In the genomic region with DNA sequence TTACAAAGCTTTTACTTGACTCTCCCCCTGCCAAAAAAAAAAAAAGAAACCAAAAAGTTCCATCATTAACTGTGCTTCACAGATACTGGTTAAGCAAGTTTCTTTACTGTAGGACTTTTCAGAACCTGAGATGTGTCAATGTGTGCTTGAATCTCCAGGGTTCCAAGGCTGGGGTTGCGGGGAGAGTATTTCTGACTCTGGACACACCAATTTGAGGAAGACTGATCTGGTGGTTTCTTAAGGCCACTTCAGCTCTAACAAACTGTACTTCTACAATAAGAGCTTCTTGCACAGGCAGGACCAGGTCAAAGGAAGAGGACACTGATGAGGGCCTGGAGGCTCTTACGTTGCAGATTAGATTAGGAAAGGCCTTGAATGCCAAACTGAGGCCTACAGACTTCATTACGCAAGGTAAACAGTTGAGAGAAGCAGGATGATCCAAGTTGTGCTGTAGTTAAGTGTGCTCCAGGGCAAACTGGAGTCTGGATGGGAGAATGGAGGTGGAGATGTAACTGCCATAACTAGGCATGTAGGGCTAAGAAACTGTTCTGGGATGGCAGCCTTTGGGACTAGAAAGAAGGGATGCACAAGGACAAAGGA, we compare ENCODE assay signal across 16 cellular contexts. TPM values are rescaled to one million over a fixed set of nuclear protein-coding genes. Genes with fewer than 3 reads are reported as not detected.
DNase-seq lines count a peak whose midpoint lies in the region; ATAC-seq, FAIRE-seq and TF ChIP-seq lines count a peak whose summit lies in the region.
"Had no signal": no experiment of that assay in that cellular context is flagged by ENCODE, and none has a peak within 500 bp of the region (broad histone marks: within the 10 kb centered on the region; RNA-seq: fewer than 3 reads in every experiment).

No MANE protein-coding gene starts in this region.

- DNase-seq in CD4-positive, CD25-positive, alpha-beta regulatory T cell = no peak
- no peak for DNase-seq in GM23338 (ENCODE audit: low spot score)
- DNase-seq in K562 (ENCODE audit: extremely low read depth in 1 of 4, low spot score in 3 of 4) = no peak
- DNase-seq in nephron progenitor cell = no peak
- no peak for DNase-seq in GOT3 (lab: John Stamatoyannopoulos, UW)
- no peak for DNase-seq in caudate nucleus (lab: John Stamatoyannopoulos, UW)
- DNase-seq in GM23248 = no peak
- DNase-seq: NCI-H1436 treated with DMSO at 0.1 percent for 48 hours, NCI-H2029 treated with DMSO at 0.1 percent for 48 hours, NCI-H510A, NCI-H774, SJCRH30 had no signal

- no peak for TF ChIP-seq POLR2A in K562 (conservative IDR thresholded peaks at IDR 0.05)

- no TSS peak for BruUV-seq in K562 (replicated peaks; lab: Mats Ljungman, UMichigan)

- no peak overlapping the region for H3K4me3 ChIP-seq in CD4-positive, CD25-positive, alpha-beta regulatory T cell (ENCODE audit: low read depth, low read length)
- no peak overlapping the region for H3K4me3 ChIP-seq in GM23338
- no peak overlapping the region for H3K4me3 ChIP-seq in K562
- H3K4me3 ChIP-seq in GM23248 = no peak overlapping the region
- H3K4me3 ChIP-seq: SJCRH30 had no signal

- H3K9me1 ChIP-seq in K562 (ENCODE audit: control insufficient read depth, insufficient read depth, low read length) = no peaks in the 10 kb centered on the region

- peaks cover 33% of the 10 kb centered on the region for H3K36me3 ChIP-seq in CD4-positive, CD25-positive, alpha-beta regulatory T cell (ENCODE audit: control insufficient read depth, insufficient read depth, low read length)
- H3K36me3 ChIP-seq in GM23338 (ENCODE audit: insufficient read depth) = peaks cover 22% of the 10 kb centered on the region
- peaks cover 7% of the 10 kb centered on the region; the same call in 1 of the 3 replicates for H3K36me3 ChIP-seq in K562 (ENCODE audit: control insufficient read depth, insufficient read depth, low read length)
- peaks cover 4% of the 10 kb centered on the region for H3K36me3 ChIP-seq in GM23248 (ENCODE audit: low read depth)
- H3K36me3 ChIP-seq: SJCRH30 had no signal

- no peak overlapping the region for H3K27ac ChIP-seq in CD4-positive, CD25-positive, alpha-beta regulatory T cell (ENCODE audit: insufficient read depth, low read length, poor library complexity, severe bottlenecking)
- peak overlapping the region; percentile 42; the same call in 1 of the 2 replicates for H3K27ac ChIP-seq in GM23338 (ENCODE audit: low read depth)
- H3K27ac ChIP-seq in K562 (ENCODE audit: extremely low read depth, low read depth, low read length) = no peak overlapping the region
- no peak overlapping the region for H3K27ac ChIP-seq in caudate nucleus (ENCODE audit: low read depth, low read length)
- no peak overlapping the region for H3K27ac ChIP-seq in GM23248
- H3K27ac ChIP-seq: C4-2B, KMS-11, RWPE1, SJCRH30 had no signal

- H3K4me3 Mint-ChIP-seq in CD4-positive, CD25-positive, alpha-beta regulatory T cell = no peak overlapping the region
- no peak overlapping the region for H3K4me3 Mint-ChIP-seq in GM23338
- H3K4me3 Mint-ChIP-seq in nephron progenitor cell = no peak overlapping the region

- no peaks in the 10 kb centered on the region for H3K4me1 ChIP-seq in CD4-positive, CD25-positive, alpha-beta regulatory T cell (ENCODE audit: control insufficient read depth, insufficient read depth, low read length, poor library complexity, severe bottlenecking)
- H3K4me1 ChIP-seq in GM23338 (ENCODE audit: insufficient read depth) = no peaks in the 10 kb centered on the region
- no peaks in the 10 kb centered on the region; a peak in 1 of 5 replicates for H3K4me1 ChIP-seq in K562 (replicated peaks in 1 of 2; ENCODE audit: control insufficient read depth in 2 of 2, insufficient read depth in 2 of 2, low read length in 2 of 2)
- no peaks in the 10 kb centered on the region for H3K4me1 ChIP-seq in GM23248 (ENCODE audit: insufficient read depth)
- H3K4me1 ChIP-seq: SJCRH30 had no signal

- H3K36me3 Mint-ChIP-seq in CD4-positive, CD25-positive, alpha-beta regulatory T cell = peaks cover 14% of the 10 kb centered on the region
- peaks cover 55% of the 10 kb centered on the region for H3K36me3 Mint-ChIP-seq in GM23338 (ENCODE audit: low read depth)
- peaks cover 32% of the 10 kb centered on the region for H3K36me3 Mint-ChIP-seq in nephron progenitor cell (ENCODE audit: low read depth)

- no peaks in the 10 kb centered on the region for H3K27me3 ChIP-seq in CD4-positive, CD25-positive, alpha-beta regulatory T cell (ENCODE audit: control insufficient read depth, insufficient read depth, low read length)
- H3K27me3 ChIP-seq in GM23338 (ENCODE audit: insufficient read depth) = no peaks in the 10 kb centered on the region
- H3K27me3 ChIP-seq in K562 (ENCODE audit: control insufficient read depth in 2 of 2, insufficient read depth in 2 of 2, low read length in 2 of 2) = no peaks in the 10 kb centered on the region
- no peaks in the 10 kb centered on the region for H3K27me3 ChIP-seq in GM23248 (replicated peaks; ENCODE audit: insufficient read depth)
- H3K27me3 ChIP-seq: SJCRH30 had no signal

- H4K20me1 ChIP-seq in GM23338 (replicated peaks; ENCODE audit: insufficient read depth) (peaks cover 45% of the 10 kb centered on the region), K562 (replicated peaks; ENCODE audit: control insufficient read depth, insufficient read depth, low read length) (no peaks in the 10 kb centered on the region), GM23248 (ENCODE audit: insufficient read depth) (no peaks in the 10 kb centered on the region)

- peak overlapping the region in 2 of 3 donors; percentile 59 to 74 for H3K27ac Mint-ChIP-seq in CD4-positive, CD25-positive, alpha-beta regulatory T cell
- H3K27ac Mint-ChIP-seq in GM23338 = peak overlapping the region; percentile 6
- peak overlapping the region; percentile 83 for H3K27ac Mint-ChIP-seq in nephron progenitor cell

- H3K4me2 ChIP-seq in GM23338 (no peak overlapping the region), K562 (ENCODE audit: insufficient read depth, low read length) (no peak overlapping the region), GM23248 (ENCODE audit: unreplicated experiment) (no peak overlapping the region)
- H3K4me2 ChIP-seq: KMS-11 had no signal

- TF ChIP-seq EP300 in K562 (IDR thresholded peaks at IDR 0.05; ENCODE audit: low read length) = no peak

- no peaks in the 10 kb centered on the region for H3K9me3 ChIP-seq in CD4-positive, CD25-positive, alpha-beta regulatory T cell (ENCODE audit: control insufficient read depth in 2 of 2, low read length in 2 of 2)
- H3K9me3 ChIP-seq in K562 (replicated peaks; ENCODE audit: control insufficient read depth, insufficient read depth, low read depth, low read length) (no peaks in the 10 kb centered on the region), GM23248 (ENCODE audit: low read depth) (no peaks in the 10 kb centered on the region)
- H3K9me3 ChIP-seq: SJCRH30 had no signal

- TF ChIP-seq CTCF in GM23338 (conservative IDR thresholded peaks at IDR 0.05; ENCODE audit: low read depth in 2 of 2) = no peak
- no peak for TF ChIP-seq CTCF in K562 (IDR thresholded peaks at IDR 0.05 in 2 of 3, conservative IDR thresholded peaks at IDR 0.05 in 1 of 3; ENCODE audit: insufficient read depth in 2 of 3, low read depth in 1 of 3, low read length in 3 of 3)
- TF ChIP-seq CTCF in nephron progenitor cell (IDR thresholded peaks at IDR 0.05) = no peak

- H3K9ac ChIP-seq in K562 (ENCODE audit: insufficient read depth in 1 of 2, low read depth in 2 of 2, low read length in 2 of 2) (peak overlapping the region in 1 of 2 experiments; percentile 28; a peak in 1 of 4 replicates), GM23248 (no peak overlapping the region)
- H3K9ac ChIP-seq: KMS-11 had no signal

- CTCF ChIA-PET in K562 (lab: Yijun Ruan, JAX; ENCODE audit: low intra/inter-chr PET ratio) = no interaction called here

- peaks cover 0 to 5% (median 4%) of the 10 kb centered on the region in 4 donors for H3K4me1 Mint-ChIP-seq in CD4-positive, CD25-positive, alpha-beta regulatory T cell
- H3K4me1 Mint-ChIP-seq in GM23338 = no peaks in the 10 kb centered on the region
- H3K4me1 Mint-ChIP-seq in nephron progenitor cell = no peaks in the 10 kb centered on the region

- in situ Hi-C loops in K562 (cut with MboI) (no loop called here), GM23248 (cut with MboI) (no loop called here)

- POLR2A ChIA-PET in K562 (lab: Yijun Ruan, JAX) = no interaction called here

- no peak for ATAC-seq in CD4-positive, CD25-positive, alpha-beta regulatory T cell (ENCODE audit: low read depth in 2 of 2)
- no peak for ATAC-seq in GM23338
- ATAC-seq in K562 = no peak

- WGBS in K562 (ENCODE audit: insufficient coverage, low coverage, missing lambda C conversion rate) = 55% methylated on average over 3 of the region's 3 CpGs
- WGBS in GM23248 (ENCODE audit: low coverage in 1 of 2, low lambda C conversion rate in 2 of 2, missing lambda C conversion rate in 2 of 2), 2 experiments = 91 to 92% methylated on average over 3 of the region's 3 CpGs

- TF ChIP-seq RAD21 in K562 (CRISPR knock-in tag; conservative IDR thresholded peaks at IDR 0.05 in 1 of 2, IDR thresholded peaks at IDR 0.05 in 1 of 2) = no peak

- FAIRE-seq in K562 (lab: Jason Lieb, UNC) = peak; percentile 46

- no peaks in the 10 kb centered on the region for H3K9me2 ChIP-seq in GM23338 (ENCODE audit: insufficient read depth)
- no peaks in the 10 kb centered on the region for H3K9me2 ChIP-seq in GM23248 (ENCODE audit: insufficient read depth)

- H3F3A ChIP-seq in GM23338 (replicated peaks; ENCODE audit: low read depth) (peaks cover 20% of the 10 kb centered on the region), GM23248 (ENCODE audit: insufficient read depth) (no peaks in the 10 kb centered on the region)

- H3K27me3 Mint-ChIP-seq in CD4-positive, CD25-positive, alpha-beta regulatory T cell = no peaks in the 10 kb centered on the region
- no peaks in the 10 kb centered on the region for H3K27me3 Mint-ChIP-seq in GM23338 (ENCODE audit: insufficient read depth, low read depth, poor library complexity)
- H3K27me3 Mint-ChIP-seq in nephron progenitor cell (ENCODE audit: low read depth, poor library complexity) = peaks cover 3% of the 10 kb centered on the region

- H2AFZ ChIP-seq in GM23338 (no peak overlapping the region), K562 (ENCODE audit: low read depth, low read length) (no peak overlapping the region), GM23248 (no peak overlapping the region)

- intact Hi-C loops in K562 (cut with micrococcal nuclease) = no loop called here

- H3K79me2 ChIP-seq in GM23338 (replicated peaks; ENCODE audit: insufficient read depth) (peaks cover 81% of the 10 kb centered on the region), K562 (ENCODE audit: control insufficient read depth, insufficient read depth, low read length) (no peaks in the 10 kb centered on the region), GM23248 (ENCODE audit: insufficient read depth) (no peaks in the 10 kb centered on the region)

- peaks cover 0 to 1% (median 0%) of the 10 kb centered on the region in 7 donors for H3K9me3 Mint-ChIP-seq in CD4-positive, CD25-positive, alpha-beta regulatory T cell
- H3K9me3 Mint-ChIP-seq in GM23338 (peaks cover 5% of the 10 kb centered on the region; the same call in 2 of the 3 replicates), nephron progenitor cell (peaks cover 5% of the 10 kb centered on the region)

RNA-seq across cellular contexts. Expression of a gene that starts 24.4 kb away (rescaled TPM):
- 52.3 TPM for total RNA-seq in CD4-positive, CD25-positive, alpha-beta regulatory T cell
- polyA plus RNA-seq in CD4-positive, CD25-positive, alpha-beta regulatory T cell = 100 to 1,000 TPM; 120 to 157 (median 140) TPM
- total RNA-seq in GM23338 (2014; rRNA removed; shearing (Covaris generic)) = 84.7 and 86.4 TPM in 2 replicates
- polyA plus RNA-seq in GM23338 (2016; fragmentation: Nextera tagmentation; extraction: Ambion mirVana) = 67.3 and 70.4 TPM in 2 replicates
- 20.0 and 25.5 TPM in 2 replicates for total RNA-seq in K562 (2011; cell fraction: chromatin; rRNA removed; ENCODE audit: low replicate concordance)
- 14.6 and 19.0 TPM in 2 replicates for total RNA-seq in K562 (2011; cell fraction: nucleolus; rRNA removed)
- 18.1 and 26.9 TPM in 2 replicates for total RNA-seq in K562 (2011; cell fraction: nucleoplasm; rRNA removed)
- total RNA-seq in K562 (2014; rRNA removed) = 24.5 and 27.4 TPM in 2 replicates
- 33.3 and 34.7 TPM in 2 replicates for total RNA-seq in K562 (2014; rRNA removed; fragmentation: Illumina TruSeq; extraction: Trizol)
- total RNA-seq in K562 (2015; rRNA removed; fragmentation: Illumina TruSeq; extraction: Trizol) = 33.1 and 34.4 TPM in 2 replicates
- 39.8 and 41.5 TPM in 2 replicates for total RNA-seq in K562 (2021)
- polyA plus RNA-seq in K562 (2011; rRNA removed) = 62.8 and 71.5 TPM in 2 replicates
- polyA plus RNA-seq in K562 (2011; cell fraction: cytosol; rRNA removed) = 47.9 and 63.7 TPM in 2 replicates
- 31.9 and 51.6 TPM in 2 replicates for polyA plus RNA-seq in K562 (2011; cell fraction: nucleus; rRNA removed)
- polyA plus RNA-seq in K562 (2012) = 52.0 and 91.9 TPM in 2 replicates
- polyA plus RNA-seq in K562 (2014; fragmentation: Illumina TruSeq; extraction: Trizol) = 58.2 and 69.1 TPM in 2 replicates
- 10 to 100 TPM; 11.9 to 17.0 TPM for polyA plus RNA-seq in K562 (2014; fragmentation: Nextera tagmentation; extraction: Ambion mirVana)
- polyA plus RNA-seq in K562 (2014; rRNA removed) = 44.5 and 49.7 TPM in 2 replicates
- 21.4 and 30.4 TPM in 2 replicates for polyA minus RNA-seq in K562 (2011; rRNA and poly(A)+ RNA removed)
- polyA minus RNA-seq in K562 (2011; cell fraction: cytosol; rRNA and poly(A)+ RNA removed) = 16.0 and 16.4 TPM in 2 replicates
- polyA minus RNA-seq in K562 (2011; cell fraction: nucleus; rRNA and poly(A)+ RNA removed) = 4.0 and 8.4 TPM in 2 replicates
- total RNA-seq in GM23248 (2014; rRNA removed; shearing (Covaris generic)) = 32.0 and 37.0 TPM in 2 replicates
- 68.8 and 72.5 TPM in 2 replicates for polyA plus RNA-seq in GM23248 (2016; fragmentation: Nextera tagmentation; extraction: Ambion mirVana)

RNA-seq across cellular contexts. Expression of a gene that starts 43.3 kb away (rescaled TPM):
- 0.47 TPM for total RNA-seq in CD4-positive, CD25-positive, alpha-beta regulatory T cell
- polyA plus RNA-seq in CD4-positive, CD25-positive, alpha-beta regulatory T cell = under 1 TPM in 1 of 4 donors, not detected in 3; 0.14 TPM
- total RNA-seq in GM23338 (2014; rRNA removed; shearing (Covaris generic)) = 2,222 and 2,281 TPM in 2 replicates
- polyA plus RNA-seq in GM23338 (2016; fragmentation: Nextera tagmentation; extraction: Ambion mirVana) (711 and 726 TPM in 2 replicates), K562 (2011; rRNA removed) (41.7 and 60.2 TPM in 2 replicates), K562 (2014; fragmentation: Illumina TruSeq; extraction: Trizol) (61.3 and 64.6 TPM in 2 replicates), K562 (2014; fragmentation: Nextera tagmentation; extraction: Ambion mirVana) (10 to 100 TPM in 1 of 2 experiments, 1 to 10 TPM in 1; 9.3 to 11.5 TPM), K562 (2014; rRNA removed) (55.5 and 57.3 TPM in 2 replicates), GM23248 (2016; fragmentation: Nextera tagmentation; extraction: Ambion mirVana) (0.81 and 0.85 TPM in 2 replicates)
- 81.8 and 85.1 TPM in 2 replicates for total RNA-seq in K562 (2011; cell fraction: chromatin; rRNA removed; ENCODE audit: low replicate concordance)
- 51.8 and 54.4 TPM in 2 replicates for total RNA-seq in K562 (2011; cell fraction: nucleolus; rRNA removed)
- 68.3 and 91.9 TPM in 2 replicates for total RNA-seq in K562 (2011; cell fraction: nucleoplasm; rRNA removed)
- total RNA-seq in K562 (2014; rRNA removed) (49.1 and 53.9 TPM in 2 replicates), K562 (2014; rRNA removed; fragmentation: Illumina TruSeq; extraction: Trizol) (37.2 and 37.5 TPM in 2 replicates), K562 (2015; rRNA removed; fragmentation: Illumina TruSeq; extraction: Trizol) (34.4 and 35.3 TPM in 2 replicates), K562 (2021) (69.5 and 74.8 TPM in 2 replicates)
- 40.1 and 59.1 TPM in 2 replicates for polyA plus RNA-seq in K562 (2011; cell fraction: cytosol; rRNA removed)
- 103 and 127 TPM in 2 replicates for polyA plus RNA-seq in K562 (2011; cell fraction: nucleus; rRNA removed)
- 27.1 and 34.4 TPM in 2 replicates for polyA plus RNA-seq in K562 (2012)
- polyA minus RNA-seq in K562 (2011; rRNA and poly(A)+ RNA removed) = 18.7 and 34.9 TPM in 2 replicates
- polyA minus RNA-seq in K562 (2011; cell fraction: cytosol; rRNA and poly(A)+ RNA removed) = 35.8 and 43.3 TPM in 2 replicates
- polyA minus RNA-seq in K562 (2011; cell fraction: nucleus; rRNA and poly(A)+ RNA removed) = 25.0 and 26.7 TPM in 2 replicates
- total RNA-seq in GM23248 (2014; rRNA removed; shearing (Covaris generic)) = 1.5 and 2.0 TPM in 2 replicates

RNA-seq across cellular contexts. Expression of a gene that starts 45.1 kb away (rescaled TPM):
- 0.30 TPM for total RNA-seq in CD4-positive, CD25-positive, alpha-beta regulatory T cell
- under 1 TPM in 2 of 4 donors, not detected in 2; 0.05 to 0.09 TPM for polyA plus RNA-seq in CD4-positive, CD25-positive, alpha-beta regulatory T cell
- total RNA-seq in GM23338 (2014; rRNA removed; shearing (Covaris generic)) = 0.08 TPM in 1 of 2 replicates, not detected in the other
- polyA plus RNA-seq in GM23338 (2016; fragmentation: Nextera tagmentation; extraction: Ambion mirVana) = 0.03 and 0.11 TPM in 2 replicates
- 15.7 and 23.6 TPM in 2 replicates for total RNA-seq in K562 (2011; cell fraction: chromatin; rRNA removed; ENCODE audit: low replicate concordance)
- 8.0 and 10.7 TPM in 2 replicates for total RNA-seq in K562 (2011; cell fraction: nucleolus; rRNA removed)
- total RNA-seq in K562 (2011; cell fraction: nucleoplasm; rRNA removed) = 19.4 and 25.1 TPM in 2 replicates
- 0.68 and 0.78 TPM in 2 replicates for total RNA-seq in K562 (2014; rRNA removed)
- total RNA-seq in K562 (2014; rRNA removed; fragmentation: Illumina TruSeq; extraction: Trizol) = 0.48 and 0.62 TPM in 2 replicates
- 0.57 and 0.58 TPM in 2 replicates for total RNA-seq in K562 (2015; rRNA removed; fragmentation: Illumina TruSeq; extraction: Trizol)
- 2.0 and 2.4 TPM in 2 replicates for total RNA-seq in K562 (2021)
- polyA plus RNA-seq in K562 (2011; rRNA removed) = 0.52 and 1.5 TPM in 2 replicates
- polyA plus RNA-seq in K562 (2011; cell fraction: cytosol; rRNA removed) = 0.60 and 1.3 TPM in 2 replicates
- polyA plus RNA-seq in K562 (2011; cell fraction: nucleus; rRNA removed) = 3.0 and 4.6 TPM in 2 replicates
- 0.73 and 1.5 TPM in 2 replicates for polyA plus RNA-seq in K562 (2012)
- polyA plus RNA-seq in K562 (2014; fragmentation: Illumina TruSeq; extraction: Trizol) = 0.58 and 0.68 TPM in 2 replicates
- polyA plus RNA-seq in K562 (2014; fragmentation: Nextera tagmentation; extraction: Ambion mirVana) = under 1 TPM; 0.56 to 0.69 TPM
- 2.0 and 2.3 TPM in 2 replicates for polyA plus RNA-seq in K562 (2014; rRNA removed)
- polyA minus RNA-seq in K562 (2011; rRNA and poly(A)+ RNA removed) = 0.21 and 0.72 TPM in 2 replicates
- 0.64 TPM in 1 of 2 replicates, not detected in the other for polyA minus RNA-seq in K562 (2011; cell fraction: cytosol; rRNA and poly(A)+ RNA removed)
- 0.81 and 4.7 TPM in 2 replicates for polyA minus RNA-seq in K562 (2011; cell fraction: nucleus; rRNA and poly(A)+ RNA removed)
- total RNA-seq in GM23248 (2014; rRNA removed; shearing (Covaris generic)) = not detected in 2 replicates
- not detected in 2 replicates for polyA plus RNA-seq in GM23248 (2016; fragmentation: Nextera tagmentation; extraction: Ambion mirVana)
- total RNA-seq: M059J, SJCRH30 had no signal

Comparison
In these comparisons a context has a peak if more than half of its experiments do, and no peak if none do; other contexts are left out.
1. H3K27ac Mint-ChIP-seq: peak in every context shown above with its lines; median percentile 83 in nephron progenitor cell; 66 in CD4-positive, CD25-positive, alpha-beta regulatory T cell; 6 in GM23338.
2. RNA of a gene that starts 43.3 kb away (total RNA-seq): 2,222 to 2,281 TPM in GM23338; 34.4 to 91.9 TPM in K562, 1.5 to 2.0 TPM in GM23248 and 0.47 TPM in CD4-positive, CD25-positive, alpha-beta regulatory T cell (single experiment); every median in the first group is over 10 times any median in the second.